ENCODE assay signal across 8 cellular contexts in the genomic region with DNA sequence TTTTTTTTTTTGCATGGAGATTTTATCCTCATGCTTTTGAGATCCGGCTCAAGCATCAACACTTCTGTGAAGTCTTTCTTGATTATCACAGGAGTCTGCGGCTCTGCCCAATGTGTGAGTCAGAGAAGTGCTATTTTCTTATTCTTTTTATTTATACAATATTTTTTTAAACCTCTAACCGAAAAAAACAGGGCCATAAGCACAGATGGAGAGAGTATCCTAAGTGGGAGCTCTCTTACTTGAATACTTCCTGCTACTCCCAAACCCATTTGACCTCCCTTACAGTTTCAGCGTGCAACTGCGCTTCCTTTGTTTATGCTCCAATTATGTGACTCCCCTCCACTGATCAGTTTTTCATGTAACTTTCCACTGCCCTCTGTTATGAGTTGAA. TPM values are rescaled to one million over a fixed set of nuclear protein-coding genes. Genes with fewer than 3 reads are reported as not detected.
DNase-seq lines count a peak whose midpoint lies in the region; ATAC-seq and TF ChIP-seq lines count a peak whose summit lies in the region.
"Had no signal": no experiment of that assay in that cellular context is flagged by ENCODE, and none has a peak within 500 bp of the region (broad histone marks: within the 10 kb centered on the region; RNA-seq: fewer than 3 reads in every experiment).

No MANE protein-coding gene starts in this region.

- H3K9me3 Mint-ChIP-seq in stimulated activated naive CD8-positive, alpha-beta T cell treated with anti-CD3 and anti-CD28 coated beads, Interleukin-15, amount 100 ng/mL, for 72 hours = no peaks in the 10 kb centered on the region

- peak overlapping the region; percentile 71 for H3K4me2 ChIP-seq in GM23248 (ENCODE audit: unreplicated experiment)

- ATAC-seq in stimulated activated naive CD8-positive, alpha-beta T cell treated with anti-CD3 and anti-CD28 coated beads, Interleukin-15, amount 100 ng/mL, for 72 hours = no peak

- H3K9me2 ChIP-seq in GM23248 (ENCODE audit: insufficient read depth) = no peaks in the 10 kb centered on the region

- in situ Hi-C loops in GM23248 (cut with MboI) = loop anchor here (5.0 to 10.0 kb wide), 3 partner anchors 255 to 435 kb away; no protein-coding TSS in a partner anchor
- in situ Hi-C loops in HAP-1 (cut with MboI; ENCODE audit: low sequenced_read_pairs) = loop anchor here (10.0 kb wide), 3 partner anchors 255 to 435 kb away; no protein-coding TSS in a partner anchor

- intact Hi-C loops in stomach (cut with DNase I; ENCODE audit: low total_unique reads) = loop anchor here (5.0 to 10.0 kb wide), 2 partner anchors 258 to 435 kb away; no protein-coding TSS in a partner anchor

- H4K20me1 ChIP-seq in GM23248 (ENCODE audit: insufficient read depth) = no peaks in the 10 kb centered on the region

- TF ChIP-seq EP300 in stomach (IDR thresholded peaks at IDR 0.05) = no peak

- DNase-seq in GM23248 = peak; percentile 85
- DNase-seq in SW480 (ENCODE audit: low spot score) = peak; percentile 56
- peak; percentile 55 for DNase-seq in fibroblast of the conjunctiva (ENCODE audit: low read depth)
- no peak for DNase-seq in stomach
- DNase-seq in stimulated activated naive CD8-positive, alpha-beta T cell treated with anti-CD3 and anti-CD28 coated beads, Interleukin-15, amount 100 ng/mL, for 72 hours = no peak
- no peak for DNase-seq in HAP-1 (ENCODE audit: low spot score in 2 of 2)
- DNase-seq in activated CD4-positive, alpha-beta T cell treated with anti-CD3 and anti-CD28 coated beads for 4 hours = no peak
- DNase-seq: NCI-H1105 had no signal

- H3K79me2 ChIP-seq in GM23248 (ENCODE audit: insufficient read depth) = no peaks in the 10 kb centered on the region

- peak overlapping the region; percentile 28 for H2AFZ ChIP-seq in GM23248

- H3F3A ChIP-seq in GM23248 (ENCODE audit: insufficient read depth) = peaks cover 58% of the 10 kb centered on the region

- peak overlapping the region; percentile 47 for H3K9ac ChIP-seq in GM23248

- H3K27me3 ChIP-seq in GM23248 (replicated peaks; ENCODE audit: insufficient read depth) (no peaks in the 10 kb centered on the region), stomach (no peaks in the 10 kb centered on the region), HAP-1 (ENCODE audit: low read depth) (no peaks in the 10 kb centered on the region)

- H3K4me1 Mint-ChIP-seq in stimulated activated naive CD8-positive, alpha-beta T cell treated with anti-CD3 and anti-CD28 coated beads, Interleukin-15, amount 100 ng/mL, for 72 hours = peaks cover 76% of the 10 kb centered on the region

- WGBS in GM23248 (ENCODE audit: low coverage in 1 of 2, low lambda C conversion rate in 2 of 2, missing lambda C conversion rate in 2 of 2), 2 experiments = 1% methylated on average over 5 of the region's 5 CpGs
- WGBS in stomach, 5 donors = 34 to 49% (median 44%) methylated on average over 5 of the region's 5 CpGs

- H3K36me3 ChIP-seq in GM23248 (ENCODE audit: low read depth) (no peaks in the 10 kb centered on the region), stomach (no peaks in the 10 kb centered on the region), HAP-1 (replicated peaks) (no peaks in the 10 kb centered on the region)

- no peak overlapping the region for H3K27ac Mint-ChIP-seq in stimulated activated naive CD8-positive, alpha-beta T cell treated with anti-CD3 and anti-CD28 coated beads, Interleukin-15, amount 100 ng/mL, for 72 hours

- TF ChIP-seq POLR2A in stomach (IDR thresholded peaks at IDR 0.05) = no peak

- H3K4me1 ChIP-seq in GM23248 (ENCODE audit: insufficient read depth) = peaks cover 56% of the 10 kb centered on the region
- H3K4me1 ChIP-seq in stomach = peaks cover 26 to 61% (median 43%) of the 10 kb centered on the region in 4 donors
- H3K4me1 ChIP-seq in HAP-1 = peaks cover 13% of the 10 kb centered on the region

- no peak for TF ChIP-seq CTCF in stomach (IDR thresholded peaks at IDR 0.05)

- H3K9me3 ChIP-seq in GM23248 (ENCODE audit: low read depth) = no peaks in the 10 kb centered on the region
- H3K9me3 ChIP-seq in stomach = no peaks in the 10 kb centered on the region
- H3K9me3 ChIP-seq in HAP-1 = no peaks in the 10 kb centered on the region

- H3K4me3 Mint-ChIP-seq in stimulated activated naive CD8-positive, alpha-beta T cell treated with anti-CD3 and anti-CD28 coated beads, Interleukin-15, amount 100 ng/mL, for 72 hours = peak overlapping the region in 1 of 2 donors; percentile 3

- H3K27me3 Mint-ChIP-seq in stimulated activated naive CD8-positive, alpha-beta T cell treated with anti-CD3 and anti-CD28 coated beads, Interleukin-15, amount 100 ng/mL, for 72 hours = no peaks in the 10 kb centered on the region

- peak overlapping the region; percentile 91 for H3K27ac ChIP-seq in GM23248
- H3K27ac ChIP-seq in stomach = peak overlapping the region in 4 of 5 donors; percentile 43 to 53 (median 52)

- H3K4me3 ChIP-seq in GM23248 (peak overlapping the region; percentile 45), stomach (no peak overlapping the region), HAP-1 (no peak overlapping the region)

RNA-seq across cellular contexts. Expression of a gene that starts 8.7 kb away (rescaled TPM):
- total RNA-seq in GM23248 (2014; rRNA removed; shearing (Covaris generic)) = 20.1 and 42.2 TPM in 2 replicates
- polyA plus RNA-seq in GM23248 (2016; fragmentation: Nextera tagmentation; extraction: Ambion mirVana) = 14.2 and 15.7 TPM in 2 replicates
- 100 to 1,000 TPM in 1 of 5 donors, 10 to 100 TPM in 4; 32.4 to 106 (median 64.6) TPM for total RNA-seq in stomach
- polyA plus RNA-seq in stomach = 1 to 10 TPM; 5.2 to 8.7 (median 7.6) TPM

Comparison
In these comparisons a context has a peak if more than half of its experiments do, and no peak if none do; other contexts are left out.
1. DNase-seq: peak in GM23248 (single experiment), SW480 (single experiment) and fibroblast of the conjunctiva (single experiment); none in stomach (single experiment), stimulated activated naive CD8-positive, alpha-beta T cell treated with anti-CD3 and anti-CD28 coated beads, Interleukin-15, amount 100 ng/mL, for 72 hours (0 of 2), HAP-1 (0 of 2) and activated CD4-positive, alpha-beta T cell treated with anti-CD3 and anti-CD28 coated beads for 4 hours (0 of 2).